ENCODE assay signal across 6 cellular contexts in the genomic region with DNA sequence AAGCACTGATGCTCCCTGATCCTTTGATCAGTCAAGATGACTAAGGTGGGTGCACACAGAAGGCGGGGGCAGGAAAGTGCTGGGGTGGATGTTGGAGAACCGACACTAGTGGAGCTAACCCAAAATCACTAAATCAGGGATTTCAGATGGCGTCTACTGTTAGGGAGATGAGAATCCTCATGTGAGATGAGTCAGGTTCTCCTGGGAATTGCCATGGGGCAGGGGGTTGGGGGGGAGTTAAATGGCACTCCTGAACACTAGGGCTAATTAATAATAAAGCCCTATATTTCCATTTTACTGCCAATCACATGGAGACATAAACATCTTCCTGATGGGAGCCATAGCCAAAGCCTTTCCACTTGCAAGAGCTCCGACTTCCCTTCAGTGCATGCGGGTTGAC.
"Had no signal": no experiment of that assay in that cellular context is flagged by ENCODE, and none has a peak within 500 bp of the region (broad histone marks: within the 10 kb centered on the region; RNA-seq: fewer than 3 reads in every experiment).

No MANE protein-coding gene starts in this region.

- ATAC-seq: HepG2, K562 had no signal

- H3K27ac ChIP-seq: HL-60 had no signal

- DNase-seq: IMR-90, KBM-7, KG1 had no signal

- H3K4me3 ChIP-seq: K562 had no signal
